In genomic region chr4:85929926-85930325, GRCh38 we compare ENCODE assay signal across 10 cellular contexts.
DNase-seq lines count a peak whose midpoint lies in the region; FAIRE-seq and TF ChIP-seq lines count a peak whose summit lies in the region.
"Had no signal": no experiment of that assay in that cellular context is flagged by ENCODE, and none has a peak within 500 bp of the region (broad histone marks: within the 10 kb centered on the region; RNA-seq: fewer than 3 reads in every experiment).

No MANE protein-coding gene starts in this region.

- H3K9me3 Mint-ChIP-seq in osteocyte (ENCODE audit: unreplicated experiment), result no peaks in the 10 kb centered on the region

- no peak for FAIRE-seq in GM12891 (lab: Jason Lieb, UNC)

- no peaks in the 10 kb centered on the region for H3K27me3 ChIP-seq in BE2C
- H3K27me3 ChIP-seq: vagina had no signal

- peak overlapping the region; percentile 85 for H3K27ac Mint-ChIP-seq in osteocyte (ENCODE audit: unreplicated experiment)

- peak overlapping the region; percentile 70 for H3K4me3 Mint-ChIP-seq in osteocyte (ENCODE audit: unreplicated experiment)

- peak; percentile 83 for DNase-seq in DMS79 treated with DMSO at 0.1 percent for 48 hours (lab: John Stamatoyannopoulos, UW)
- peak; percentile 50 for DNase-seq in NCI-H1092 treated with DMSO at 0.1 percent for 48 hours (lab: John Stamatoyannopoulos, UW)
- no peak for DNase-seq in epithelial cell of proximal tubule (ENCODE audit: low read depth)
- DNase-seq in osteocyte (ENCODE audit: extremely low spot score, unreplicated experiment), result no peak
- DNase-seq in GM12891 (ENCODE audit: insufficient read length, low spot score), result no peak
- DNase-seq in LoVo (ENCODE audit: low spot score), result no peak
- no peak for DNase-seq in BE2C
- DNase-seq in NCI-H82 treated with DMSO at 0.1 percent for 48 hours (lab: John Stamatoyannopoulos, UW; ENCODE audit: unreplicated experiment), result no peak
- DNase-seq: central memory CD4-positive, alpha-beta T cell had no signal

- H3K27me3 Mint-ChIP-seq in osteocyte (ENCODE audit: unreplicated experiment), result no peaks in the 10 kb centered on the region

- H3K4me3 ChIP-seq in epithelial cell of proximal tubule (ENCODE audit: low read depth, low read length) (peak overlapping the region; percentile 59), BE2C (ENCODE audit: low read depth, low read length) (no peak overlapping the region)
- H3K4me3 ChIP-seq: vagina had no signal

- no peaks in the 10 kb centered on the region for H3K9me3 ChIP-seq in BE2C
- H3K9me3 ChIP-seq: vagina had no signal

- TF ChIP-seq CTCF in epithelial cell of proximal tubule (conservative IDR thresholded peaks at IDR 0.05; ENCODE audit: low read depth, low read length), result no peak
- TF ChIP-seq CTCF in osteocyte (IDR thresholded peaks at IDR 0.05), result no peak
- TF ChIP-seq CTCF in BE2C (IDR thresholded peaks at IDR 0.05; ENCODE audit: low read depth, low read length), result no peak

- H3K36me3 Mint-ChIP-seq in osteocyte (ENCODE audit: unreplicated experiment), result peaks cover 4% of the 10 kb centered on the region

- H3K4me1 ChIP-seq in BE2C, result no peaks in the 10 kb centered on the region

- no peak for TF ChIP-seq POLR2A in GM12891 (IDR thresholded peaks at IDR 0.05; ENCODE audit: low read depth, low read length)

- peaks cover 62% of the 10 kb centered on the region for H3K4me1 Mint-ChIP-seq in osteocyte (ENCODE audit: unreplicated experiment)

- no peaks in the 10 kb centered on the region for H3K36me3 ChIP-seq in BE2C
- H3K36me3 ChIP-seq: vagina had no signal

TF ChIP-seq in GM12891, 5 proteins besides CTCF, POLR2A, EP300 and RAD21:
- TF ChIP-seq PAX5 (IDR thresholded peaks at IDR 0.05; ENCODE audit: insufficient read depth, low read length, severe bottlenecking) (no peak), TAF1 (IDR thresholded peaks at IDR 0.05; ENCODE audit: low read depth, low read length) (no peak), SPI1 (IDR thresholded peaks at IDR 0.05; ENCODE audit: low read depth, low read length) (no peak), POLR2AphosphoS5 (IDR thresholded peaks at IDR 0.05; ENCODE audit: low read depth, low read length) (no peak), POU2F2 (IDR thresholded peaks at IDR 0.05; ENCODE audit: low read depth, low read length) (no peak)

Comparison
In these comparisons a context has a peak if more than half of its experiments do, and no peak if none do; other contexts are left out.
1. DNase-seq: peak in DMS79 treated with DMSO at 0.1 percent for 48 hours (single experiment) and NCI-H1092 treated with DMSO at 0.1 percent for 48 hours (single experiment); none in epithelial cell of proximal tubule (single experiment), osteocyte (single experiment), GM12891 (single experiment), LoVo (single experiment), BE2C (single experiment) and NCI-H82 treated with DMSO at 0.1 percent for 48 hours (single experiment).